24 cellular contexts compared by ENCODE assay signal in genomic region chr1:82700476-82700875, GRCh38.
"Had no signal": no experiment of that assay in that cellular context is flagged by ENCODE, and none has a peak within 500 bp of the region (broad histone marks: within the 10 kb centered on the region; RNA-seq: fewer than 3 reads in every experiment).

No MANE protein-coding gene starts in this region.

- DNase-seq: IMR-90; Karpas-422; KG1; MG63; NCI-H1092; NCI-H1417; NCI-H1436 treated with DMSO at 0.1 percent for 48 hours; NCI-H1694; NCI-H187 treated with DMSO at 0.1 percent for 48 hours; NCI-H2029 treated with DMSO at 0.1 percent for 48 hours; NCI-H2107; NCI-H2227 treated with DMSO at 0.1 percent for 48 hours; NCI-H510A; NCI-H524 treated with DMSO at 0.1 percent for 48 hours; NCI-H69; NCI-H774; NK-92 treated with Interleukin-12 subunit alpha and Interleukin-12 subunit beta, amount 100 ng/mL, for 24 hours; PC-3; SHP77; SW 1271; T-cell had no signal

- H3K4me3 Mint-ChIP-seq: T-cell; T-helper 1 cell treated with Interleukin-12 subunit alpha and Interleukin-12 subunit beta and Interleukin-4 antibody, amounts not matched to agents 30 μg/mL and 1 μg/mL, for 36 hours had no signal

- H3K27ac Mint-ChIP-seq: T-cell; T-helper 1 cell treated with Interleukin-12 subunit alpha and Interleukin-12 subunit beta and Interleukin-4 antibody, amounts not matched to agents 30 μg/mL and 1 μg/mL, for 36 hours had no signal

- ATAC-seq: HepG2, Panc1, PC-3, T-cell had no signal

- H3K36me3 Mint-ChIP-seq: T-cell had no signal

- H3K27me3 Mint-ChIP-seq: T-cell had no signal

- H3K9me3 Mint-ChIP-seq: T-cell; T-helper 1 cell treated with Interleukin-12 subunit alpha and Interleukin-12 subunit beta and Interleukin-4 antibody, amounts not matched to agents 30 μg/mL and 1 μg/mL, for 36 hours had no signal
